In genomic region chr10:89845541-89846275, GRCh38 we compare ENCODE assay signal across 19 cellular contexts.
DNase-seq lines count a peak whose midpoint lies in the region; TF ChIP-seq lines count a peak whose summit lies in the region.
"Had no signal": no experiment of that assay in that cellular context is flagged by ENCODE, and none has a peak within 500 bp of the region (broad histone marks: within the 10 kb centered on the region; RNA-seq: fewer than 3 reads in every experiment).

No MANE protein-coding gene starts in this region.

- no peak overlapping the region for H3K4me2 ChIP-seq in mesendoderm (ENCODE audit: low read length)

- no peaks in the 10 kb centered on the region for H3K4me1 ChIP-seq in mesendoderm (ENCODE audit: control insufficient read depth, low read depth, low read length)
- H3K4me1 ChIP-seq: HAP-1 had no signal

- no peak overlapping the region for H3K18ac ChIP-seq in mesendoderm (ENCODE audit: low read length)

- no CpG with 5 or more reads among the region's 2 CpGs for WGBS in mesendoderm (ENCODE audit: extremely low coverage, insufficient coverage, low lambda C conversion rate)

- H4K8ac ChIP-seq in mesendoderm (ENCODE audit: low read depth, low read length), result no peak overlapping the region

- H2BK120ac ChIP-seq in mesendoderm (ENCODE audit: low read depth, low read length), result no peak overlapping the region

- H3K4me3 ChIP-seq in epithelial cell of proximal tubule (ENCODE audit: low read depth, low read length) (no peak overlapping the region), mesendoderm (ENCODE audit: low read length) (no peak overlapping the region)
- H3K4me3 ChIP-seq: HAP-1 had no signal

- H3K27ac ChIP-seq in mesendoderm (ENCODE audit: low read depth, low read length), result no peak overlapping the region

- H3K4ac ChIP-seq in mesendoderm (ENCODE audit: low read depth, low read length), result no peak overlapping the region

- no peak overlapping the region for H2AK5ac ChIP-seq in mesendoderm (ENCODE audit: low read length)

- H3K56ac ChIP-seq in mesendoderm (ENCODE audit: low read length), result no peak overlapping the region

- H3K79me1 ChIP-seq in mesendoderm (ENCODE audit: low read length), result no peaks in the 10 kb centered on the region

- no peak overlapping the region for H2BK5ac ChIP-seq in mesendoderm (ENCODE audit: low read length)

- no peak overlapping the region for H3K9ac ChIP-seq in mesendoderm (ENCODE audit: low read length)

- H2BK15ac ChIP-seq in mesendoderm (replicated peaks; ENCODE audit: low read depth), result no peak overlapping the region

- H3K36me3 ChIP-seq in mesendoderm (ENCODE audit: control insufficient read depth, insufficient read depth, low read length), result no peaks in the 10 kb centered on the region
- H3K36me3 ChIP-seq: HAP-1 had no signal

- H3K23ac ChIP-seq in mesendoderm (ENCODE audit: low read length), result no peak overlapping the region

- TF ChIP-seq CTCF in epithelial cell of proximal tubule (conservative IDR thresholded peaks at IDR 0.05; ENCODE audit: low read depth, low read length), result no peak

- no peaks in the 10 kb centered on the region for H3K27me3 ChIP-seq in mesendoderm (ENCODE audit: insufficient read depth, low read length, poor library complexity)

- DNase-seq in EH (ENCODE audit: low read depth) (peak; percentile 56), RPMI7951 (ENCODE audit: low read depth) (peak; percentile 62), epithelial cell of proximal tubule (ENCODE audit: low read depth) (peak; percentile 47), mesendoderm (peak; percentile 19), hypothalamus (lab: John Stamatoyannopoulos, UW) (no peak), cerebellar nuclear complex (lab: John Stamatoyannopoulos, UW) (no peak), NCI-H774 (lab: John Stamatoyannopoulos, UW) (no peak), activated gamma-delta T cell treated with Interleukin-2 at 50 U/mL for 16 hours (no peak)
- DNase-seq: activated CD4-positive, CD25-positive, alpha-beta regulatory T cell treated with anti-CD3 and anti-CD28 coated beads, Interleukin-2, amount 50 U/mL, for 72 hours; activated naive CD8-positive, alpha-beta T cell treated with anti-CD3 and anti-CD28 coated beads, Interleukin-2, amount 50 U/mL, for 24 hours; CD8-positive, alpha-beta T cell; DND-41; Karpas-422; NCI-H1417; NCI-H2171 treated with DMSO at 0.1 percent for 48 hours; NCI-H748 treated with DMSO at 0.1 percent for 48 hours; stimulated activated CD4-positive, alpha-beta T cell treated with anti-CD3 and anti-CD28 coated beads, Interleukin-2, amount 100 ng/mL, for 24 hours; stimulated activated naive CD8-positive, alpha-beta T cell treated with anti-CD3 and anti-CD28 coated beads, Interleukin-15, amount 100 ng/mL, for 72 hours had no signal

- H3K79me2 ChIP-seq in mesendoderm (ENCODE audit: control insufficient read depth, insufficient read depth, low read length), result no peaks in the 10 kb centered on the region

- H4K5ac ChIP-seq in mesendoderm (ENCODE audit: low read length), result no peak overlapping the region

Comparison
In these comparisons a context has a peak if more than half of its experiments do, and no peak if none do; other contexts are left out.
1. DNase-seq: peak in EH (single experiment), RPMI7951 (single experiment), epithelial cell of proximal tubule (single experiment) and mesendoderm (single experiment); none in hypothalamus (0 of 51), cerebellar nuclear complex (0 of 2), NCI-H774 (single experiment) and activated gamma-delta T cell treated with Interleukin-2 at 50 U/mL for 16 hours (single experiment).